Comparison of ENCODE assay signal across 8 cellular contexts in genomic region chrX:119955807-119956570, GRCh38. TPM values are rescaled to one million over a fixed set of nuclear protein-coding genes. Genes with fewer than 3 reads are reported as not detected.
DNase-seq lines count a peak whose midpoint lies in the region; ATAC-seq lines count a peak whose summit lies in the region.
"Not testable (repeated sequence)": the region's sequence is repeated elsewhere in the genome, so short reads cannot be mapped to it uniquely, and the experiment has no call there.

No MANE protein-coding gene starts in this region.

- H3K27me3 Mint-ChIP-seq in activated T-cell treated with anti-CD3 and anti-CD28 coated beads, Interleukin-2, amount 50 U/mL, for 24 hours = peaks cover 61% of the 10 kb centered on the region
- peaks cover 64% of the 10 kb centered on the region for H3K27me3 Mint-ChIP-seq in activated naive CD4-positive, alpha-beta T cell treated with anti-CD3 and anti-CD28 coated beads, Interleukin-2, amount 10 ng/mL, durations not matched to agents 7 days and 5 days
- H3K27me3 Mint-ChIP-seq in immature natural killer cell (ENCODE audit: low read depth in 3 of 3) = peaks cover 11 to 17% (median 15%) of the 10 kb centered on the region in 3 donors

- ATAC-seq in stimulated activated effector memory CD8-positive, alpha-beta T cell treated with anti-CD3 and anti-CD28 coated beads, Interleukin-12 subunit alpha, Interleukin-12 subunit beta, amount 100 ng/mL, for 72 hours = peak; percentile 77

- H3K27ac Mint-ChIP-seq in activated T-cell treated with anti-CD3 and anti-CD28 coated beads, Interleukin-2, amount 50 U/mL, for 24 hours = peak overlapping the region; percentile 46
- H3K27ac Mint-ChIP-seq in activated naive CD4-positive, alpha-beta T cell treated with anti-CD3 and anti-CD28 coated beads, Interleukin-2, amount 10 ng/mL, durations not matched to agents 7 days and 5 days = peak overlapping the region; percentile 37
- peak overlapping the region; percentile 45 to 91 (median 78) for H3K27ac Mint-ChIP-seq in immature natural killer cell
- peak overlapping the region; percentile 63 for H3K27ac Mint-ChIP-seq in stimulated activated effector memory CD8-positive, alpha-beta T cell treated with anti-CD3 and anti-CD28 coated beads, Interleukin-12 subunit alpha, Interleukin-12 subunit beta, amount 100 ng/mL, for 72 hours

- not testable (repeated sequence) for H3K36me3 Mint-ChIP-seq in activated T-cell treated with anti-CD3 and anti-CD28 coated beads, Interleukin-2, amount 50 U/mL, for 24 hours (ENCODE audit: low read depth); activated naive CD4-positive, alpha-beta T cell treated with anti-CD3 and anti-CD28 coated beads, Interleukin-2, amount 10 ng/mL, durations not matched to agents 7 days and 5 days; immature natural killer cell; stimulated activated effector memory CD8-positive, alpha-beta T cell treated with anti-CD3 and anti-CD28 coated beads, Interleukin-12 subunit alpha, Interleukin-12 subunit beta, amount 100 ng/mL, for 72 hours

- CTCF ChIA-PET in activated naive CD4-positive, alpha-beta T cell treated with anti-CD3 and anti-CD28 coated beads, Interleukin-2, amount 10 ng/mL, durations not matched to agents 7 days and 5 days (lab: Charles Lee) = not testable (repeated sequence)

- not testable (repeated sequence) for H3K9me3 Mint-ChIP-seq in activated T-cell treated with anti-CD3 and anti-CD28 coated beads, Interleukin-2, amount 50 U/mL, for 24 hours; activated naive CD4-positive, alpha-beta T cell treated with anti-CD3 and anti-CD28 coated beads, Interleukin-2, amount 10 ng/mL, durations not matched to agents 7 days and 5 days; immature natural killer cell; stimulated activated effector memory CD8-positive, alpha-beta T cell treated with anti-CD3 and anti-CD28 coated beads, Interleukin-12 subunit alpha, Interleukin-12 subunit beta, amount 100 ng/mL, for 72 hours

- DNase-seq in GDM1 (lab: John Stamatoyannopoulos, UW) (peak; percentile 5), T-helper 9 cell (peak; percentile 6), immature natural killer cell (peak; percentile 77 to 84 (median 81))
- peak; percentile 8 to 58 for DNase-seq in activated CD8-positive, alpha-beta memory T cell treated with anti-CD3 and anti-CD28 coated beads for 1 hour (ENCODE audit: extremely low read depth in 1 of 2, low read depth in 1 of 2)
- peak; percentile 42 for DNase-seq in activated T-cell treated with anti-CD3 and anti-CD28 coated beads, Interleukin-2, amount 50 U/mL, for 24 hours
- peak; percentile 69 for DNase-seq in activated naive CD4-positive, alpha-beta T cell treated with anti-CD3 and anti-CD28 coated beads, Interleukin-2, amount 10 ng/mL, durations not matched to agents 7 days and 5 days
- peak in 2 of 3 donors; percentile 9 to 27 for DNase-seq in stimulated activated CD4-positive, alpha-beta T cell treated with anti-CD3 and anti-CD28 coated beads, TNF-alpha, amount 100 ng/mL, for 48 hours (ENCODE audit: low read depth in 3 of 3)
- peak; percentile 24 to 77 for DNase-seq in stimulated activated effector memory CD8-positive, alpha-beta T cell treated with anti-CD3 and anti-CD28 coated beads, Interleukin-12 subunit alpha, Interleukin-12 subunit beta, amount 100 ng/mL, for 72 hours (ENCODE audit: low spot score in 2 of 2)

- not testable (repeated sequence) for H3K4me3 Mint-ChIP-seq in activated T-cell treated with anti-CD3 and anti-CD28 coated beads, Interleukin-2, amount 50 U/mL, for 24 hours; stimulated activated effector memory CD8-positive, alpha-beta T cell treated with anti-CD3 and anti-CD28 coated beads, Interleukin-12 subunit alpha, Interleukin-12 subunit beta, amount 100 ng/mL, for 72 hours
- H3K4me3 Mint-ChIP-seq in activated naive CD4-positive, alpha-beta T cell treated with anti-CD3 and anti-CD28 coated beads, Interleukin-2, amount 10 ng/mL, durations not matched to agents 7 days and 5 days = peak overlapping the region; percentile 7
- peak overlapping the region; percentile 33 to 71 (median 61) for H3K4me3 Mint-ChIP-seq in immature natural killer cell

- H3K4me1 Mint-ChIP-seq in activated T-cell treated with anti-CD3 and anti-CD28 coated beads, Interleukin-2, amount 50 U/mL, for 24 hours (ENCODE audit: low read depth) = peaks cover 10% of the 10 kb centered on the region
- peaks cover 19% of the 10 kb centered on the region for H3K4me1 Mint-ChIP-seq in activated naive CD4-positive, alpha-beta T cell treated with anti-CD3 and anti-CD28 coated beads, Interleukin-2, amount 10 ng/mL, durations not matched to agents 7 days and 5 days
- H3K4me1 Mint-ChIP-seq in immature natural killer cell = peaks cover 13 to 18% of the 10 kb centered on the region in 2 donors
- H3K4me1 Mint-ChIP-seq in stimulated activated effector memory CD8-positive, alpha-beta T cell treated with anti-CD3 and anti-CD28 coated beads, Interleukin-12 subunit alpha, Interleukin-12 subunit beta, amount 100 ng/mL, for 72 hours = not testable (repeated sequence)

RNA-seq across cellular contexts. Expression of gene NKAP, which starts 12.4 kb away (rescaled TPM):
- 1 to 10 TPM; 1.3 to 4.7 (median 1.8) TPM for polyA plus RNA-seq in immature natural killer cell

Comparison
In these comparisons a context has a peak if more than half of its experiments do, and no peak if none do; other contexts are left out.
1. Peak in every context shown above with its lines: DNase-seq and ATAC-seq.
2. DNase-seq: peak in every context shown above with its lines; median percentile 81 in immature natural killer cell; 69 in activated naive CD4-positive, alpha-beta T cell treated with anti-CD3 and anti-CD28 coated beads, Interleukin-2, amount 10 ng/mL, durations not matched to agents 7 days and 5 days; 50 in stimulated activated effector memory CD8-positive, alpha-beta T cell treated with anti-CD3 and anti-CD28 coated beads, Interleukin-12 subunit alpha, Interleukin-12 subunit beta, amount 100 ng/mL, for 72 hours; 42 in activated T-cell treated with anti-CD3 and anti-CD28 coated beads, Interleukin-2, amount 50 U/mL, for 24 hours; 33 in activated CD8-positive, alpha-beta memory T cell treated with anti-CD3 and anti-CD28 coated beads for 1 hour; 18 in stimulated activated CD4-positive, alpha-beta T cell treated with anti-CD3 and anti-CD28 coated beads, TNF-alpha, amount 100 ng/mL, for 48 hours; 6 in T-helper 9 cell; 5 in GDM1.